Comparison of ENCODE assay signal across 27 cellular contexts in genomic region chr20:33798444-33798843, GRCh38.
"Had no signal": no experiment of that assay in that cellular context is flagged by ENCODE, and none has a peak within 500 bp of the region (broad histone marks: within the 10 kb centered on the region; RNA-seq: fewer than 3 reads in every experiment).

No MANE protein-coding gene starts in this region.

- H3K4me1 ChIP-seq: adrenal gland had no signal

- H3K36me3 Mint-ChIP-seq: activated naive CD4-positive, alpha-beta T cell treated with anti-CD3 and anti-CD28 coated beads, Interleukin-2, amount 50 U/mL, for 72 hours had no signal

- H3K4me3 ChIP-seq: adrenal gland, MG63 had no signal

- H3K27ac Mint-ChIP-seq: activated CD4-positive, alpha-beta T cell treated with anti-CD3 and anti-CD28 coated beads, Interleukin-2, amount 10 ng/mL, durations not matched to agents 7 days and 5 days; activated CD8-positive, alpha-beta T cell treated with anti-CD3 and anti-CD28 coated beads, Interleukin-2, amount 10 ng/mL, durations not matched to agents 7 days and 5 days; activated naive CD4-positive, alpha-beta T cell treated with anti-CD3 and anti-CD28 coated beads for 36 hours; activated naive CD4-positive, alpha-beta T cell treated with anti-CD3 and anti-CD28 coated beads, Interleukin-2, amount 50 U/mL, for 72 hours; activated T-helper 1 cell treated with anti-CD3 and anti-CD28 coated beads, Interleukin-12 subunit alpha, Interleukin-12 subunit beta, Interleukin-2, Interleukin-4 antibody, amounts not matched to agents 30 ng/mL and 10 ng/mL and 1 ng/mL, durations not matched to agents 14 hours and 24 hours and 36 hours had no signal

- ATAC-seq: activated CD8-positive, alpha-beta T cell treated with anti-CD3 and anti-CD28 coated beads, Interleukin-2, amount 10 ng/mL, durations not matched to agents 7 days and 5 days; activated naive CD4-positive, alpha-beta T cell treated with anti-CD3 and anti-CD28 coated beads, Interleukin-2, amount 50 U/mL, for 72 hours; activated T-cell treated with anti-CD3 and anti-CD28 coated beads, Interleukin-2, amount 50 U/mL, for 4 hours; PC-3 had no signal

- H3K36me3 ChIP-seq: adrenal gland, brain microvascular endothelial cell, MG63 had no signal

- FAIRE-seq: TTC549 had no signal

- H3K27me3 ChIP-seq: adrenal gland, brain microvascular endothelial cell, MG63 had no signal

- H3K4me3 Mint-ChIP-seq: activated CD4-positive, alpha-beta T cell treated with anti-CD3 and anti-CD28 coated beads, Interleukin-2, amount 10 ng/mL, durations not matched to agents 7 days and 5 days; activated CD8-positive, alpha-beta T cell treated with anti-CD3 and anti-CD28 coated beads, Interleukin-2, amount 10 ng/mL, durations not matched to agents 7 days and 5 days; activated naive CD4-positive, alpha-beta T cell treated with anti-CD3 and anti-CD28 coated beads for 36 hours; activated T-cell treated with anti-CD3 and anti-CD28 coated beads, Interleukin-2, amount 50 U/mL, for 4 hours; activated T-helper 1 cell treated with anti-CD3 and anti-CD28 coated beads, Interleukin-12 subunit alpha, Interleukin-12 subunit beta, Interleukin-2, Interleukin-4 antibody, amounts not matched to agents 30 ng/mL and 10 ng/mL and 1 ng/mL, durations not matched to agents 14 hours and 24 hours and 36 hours had no signal

- H3K9me3 Mint-ChIP-seq: activated CD4-positive, alpha-beta T cell treated with anti-CD3 and anti-CD28 coated beads, Interleukin-2, amount 10 ng/mL, durations not matched to agents 7 days and 5 days; activated naive CD4-positive, alpha-beta T cell treated with anti-CD3 and anti-CD28 coated beads for 36 hours; activated naive CD4-positive, alpha-beta T cell treated with anti-CD3 and anti-CD28 coated beads, Interleukin-2, amount 50 U/mL, for 72 hours; activated T-cell treated with anti-CD3 and anti-CD28 coated beads, Interleukin-2, amount 50 U/mL, for 4 hours; activated T-helper 1 cell treated with anti-CD3 and anti-CD28 coated beads, Interleukin-12 subunit alpha, Interleukin-12 subunit beta, Interleukin-2, Interleukin-4 antibody, amounts not matched to agents 30 ng/mL and 10 ng/mL and 1 ng/mL, durations not matched to agents 14 hours and 24 hours and 36 hours had no signal

- H3K27ac ChIP-seq: adrenal gland, brain microvascular endothelial cell had no signal

- H3K9me3 ChIP-seq: adrenal gland, MG63 had no signal

- DNase-seq: activated CD4-positive, alpha-beta T cell treated with anti-CD3 and anti-CD28 coated beads, Interleukin-2, amount 10 ng/mL, durations not matched to agents 7 days and 5 days; activated CD4-positive, alpha-beta T cell treated with anti-CD3 and anti-CD28 coated beads, Interleukin-2, amount 50 U/mL, for 48 hours; activated CD8-positive, alpha-beta T cell treated with anti-CD3 and anti-CD28 coated beads, Interleukin-2, amount 10 ng/mL, durations not matched to agents 7 days and 5 days; activated gamma-delta T cell treated with Interleukin-2 at 50 U/mL for 16 hours; activated naive CD4-positive, alpha-beta T cell treated with anti-CD3 and anti-CD28 coated beads for 36 hours; activated T-cell treated with anti-CD3 and anti-CD28 coated beads, Interleukin-2, amount 50 U/mL, for 4 hours; adrenal gland; brain microvascular endothelial cell; central memory CD4-positive, alpha-beta T cell; Kasumi-1; KG1; MG63; MV-4-11; NCI-H1092; NCI-H1436 treated with DMSO at 0.1 percent for 48 hours; NCI-H1694 treated with DMSO at 0.1 percent for 48 hours; NCI-H2029; NCI-H345; NCI-H524 treated with DMSO at 0.1 percent for 48 hours; NK-92 treated with Interleukin-12 subunit alpha and Interleukin-12 subunit beta, amount 100 ng/mL, for 24 hours; PC-3; Right ventricle myocardium superior; SW 1271; T-helper 1 cell had no signal

- H3K27me3 Mint-ChIP-seq: activated CD4-positive, alpha-beta T cell treated with anti-CD3 and anti-CD28 coated beads, Interleukin-2, amount 10 ng/mL, durations not matched to agents 7 days and 5 days had no signal
